13 cellular contexts compared by ENCODE assay signal in genomic region chr3:72343078-72343477, GRCh38.
DNase-seq lines count a peak whose midpoint lies in the region; ATAC-seq and TF ChIP-seq lines count a peak whose summit lies in the region.
"Had no signal": no experiment of that assay in that cellular context is flagged by ENCODE, and none has a peak within 500 bp of the region (broad histone marks: within the 10 kb centered on the region; RNA-seq: fewer than 3 reads in every experiment).

No MANE protein-coding gene starts in this region.

- intact Hi-C loops in activated naive CD4-positive, alpha-beta T cell treated with anti-CD3 and anti-CD28 coated beads for 36 hours (cut with micrococcal nuclease) = loop anchor here (1.0 to 10.0 kb wide), 8 partner anchors 32 to 621 kb away; no protein-coding TSS in a partner anchor

- no peak overlapping the region for H3K4me3 Mint-ChIP-seq in activated naive CD4-positive, alpha-beta T cell treated with anti-CD3 and anti-CD28 coated beads for 36 hours
- H3K4me3 Mint-ChIP-seq in T-helper 17 cell (no peak overlapping the region), endothelial cell (ENCODE audit: unreplicated experiment) (no peak overlapping the region)
- H3K4me3 Mint-ChIP-seq: B cell had no signal

- peaks cover 72% of the 10 kb centered on the region for H3K4me1 Mint-ChIP-seq in activated naive CD4-positive, alpha-beta T cell treated with anti-CD3 and anti-CD28 coated beads for 36 hours (ENCODE audit: low read depth)
- H3K4me1 Mint-ChIP-seq in T-helper 17 cell (peaks cover 16% of the 10 kb centered on the region), endothelial cell (ENCODE audit: unreplicated experiment) (peaks cover 23% of the 10 kb centered on the region)

- H3K9me3 ChIP-seq in T-helper 17 cell (ENCODE audit: control insufficient read depth, low read length, poor library complexity, severe bottlenecking) = no peaks in the 10 kb centered on the region
- H3K9me3 ChIP-seq: upper lobe of right lung had no signal

- DNase-seq in AG08396 (ENCODE audit: low spot score) (peak; percentile 32), HT1080 (ENCODE audit: low read depth) (peak; percentile 69), iris pigment epithelial cell (ENCODE audit: low read depth) (peak; percentile 49), T-helper 17 cell (no peak), endothelial cell (ENCODE audit: low spot score) (no peak)
- peak; percentile 72 for DNase-seq in activated naive CD4-positive, alpha-beta T cell treated with anti-CD3 and anti-CD28 coated beads for 36 hours
- DNase-seq: NCI-H1417 treated with DMSO at 0.1 percent for 48 hours; NK-92 treated with Interleukin-12 subunit alpha and Interleukin-12 subunit beta, amount 100 ng/mL, for 24 hours; occipital lobe; upper lobe of right lung had no signal

- TF ChIP-seq CTCF in endothelial cell (IDR thresholded peaks at IDR 0.05; ENCODE audit: unreplicated experiment) = no peak

- CTCF ChIA-PET in activated naive CD4-positive, alpha-beta T cell treated with anti-CD3 and anti-CD28 coated beads for 36 hours (lab: Charles Lee) = no interaction called here

- H3K27me3 Mint-ChIP-seq in activated naive CD4-positive, alpha-beta T cell treated with anti-CD3 and anti-CD28 coated beads for 36 hours (ENCODE audit: low read depth) = no peaks in the 10 kb centered on the region
- no peaks in the 10 kb centered on the region for H3K27me3 Mint-ChIP-seq in T-helper 17 cell
- H3K27me3 Mint-ChIP-seq in endothelial cell (ENCODE audit: unreplicated experiment) = no peaks in the 10 kb centered on the region

- ATAC-seq in T-helper 17 cell (no peak), GM19351 (IDR thresholded peaks at IDR 0.05; ENCODE audit: unreplicated experiment) (no peak), HG03521 (IDR thresholded peaks at IDR 0.05; ENCODE audit: unreplicated experiment) (no peak)
- ATAC-seq: upper lobe of right lung had no signal

- peak overlapping the region; percentile 14 for H3K27ac Mint-ChIP-seq in activated naive CD4-positive, alpha-beta T cell treated with anti-CD3 and anti-CD28 coated beads for 36 hours
- H3K27ac Mint-ChIP-seq in T-helper 17 cell (no peak overlapping the region), endothelial cell (ENCODE audit: unreplicated experiment) (no peak overlapping the region)
- H3K27ac Mint-ChIP-seq: B cell had no signal

- H3K9me3 Mint-ChIP-seq in activated naive CD4-positive, alpha-beta T cell treated with anti-CD3 and anti-CD28 coated beads for 36 hours = no peaks in the 10 kb centered on the region
- H3K9me3 Mint-ChIP-seq in endothelial cell (ENCODE audit: unreplicated experiment) = no peaks in the 10 kb centered on the region

- H3K36me3 Mint-ChIP-seq in activated naive CD4-positive, alpha-beta T cell treated with anti-CD3 and anti-CD28 coated beads for 36 hours (ENCODE audit: low read depth) = no peaks in the 10 kb centered on the region
- no peaks in the 10 kb centered on the region for H3K36me3 Mint-ChIP-seq in T-helper 17 cell (ENCODE audit: low read depth)
- no peaks in the 10 kb centered on the region for H3K36me3 Mint-ChIP-seq in endothelial cell (ENCODE audit: low read depth, unreplicated experiment)

Comparison
In these comparisons a context has a peak if more than half of its experiments do, and no peak if none do; other contexts are left out.
1. DNase-seq: peak in AG08396 (single experiment), HT1080 (single experiment), activated naive CD4-positive, alpha-beta T cell treated with anti-CD3 and anti-CD28 coated beads for 36 hours (single experiment) and iris pigment epithelial cell (single experiment); none in T-helper 17 cell (0 of 3) and endothelial cell (single experiment).